Comparison of ENCODE assay signal across 29 cellular contexts in the genomic region with DNA sequence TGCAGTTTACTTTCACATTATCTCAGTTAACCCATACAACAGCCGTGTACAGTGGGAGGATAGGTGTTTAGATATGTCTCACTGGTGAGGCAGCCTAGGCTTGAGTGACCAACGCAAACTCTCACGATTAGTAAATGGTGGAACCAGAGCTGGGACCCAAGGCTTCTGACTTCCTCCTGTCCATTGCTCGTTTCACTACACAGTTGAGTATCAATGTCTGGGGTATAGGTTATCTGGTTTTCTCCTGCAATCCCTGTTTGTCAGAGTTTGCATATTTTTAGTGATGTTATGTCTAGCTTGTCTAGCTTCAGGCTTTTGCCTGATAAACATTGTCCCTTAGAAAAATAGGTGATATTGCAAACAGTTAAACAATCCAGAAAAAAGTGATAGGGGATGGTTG.
"Had no signal": no experiment of that assay in that cellular context is flagged by ENCODE, and none has a peak within 500 bp of the region (broad histone marks: within the 10 kb centered on the region; RNA-seq: fewer than 3 reads in every experiment).

No MANE protein-coding gene starts in this region.

- H3K4me1 Mint-ChIP-seq: central memory CD8-positive, alpha-beta T cell; immature natural killer cell; naive B cell; stimulated activated naive B cell treated with anti-CD40 and anti-IgM and Interleukin-4, amounts not matched to agents 10 μg/mL and 1 μg/mL and 100 μg/mL, for 72 hours had no signal

- H3K27ac Mint-ChIP-seq: activated CD8-positive, alpha-beta T cell treated with anti-CD3 and anti-CD28 coated beads, Interleukin-2, amount 10 ng/mL, durations not matched to agents 7 days and 5 days; activated naive CD8-positive, alpha-beta T cell; activated T-cell treated with anti-CD3 and anti-CD28 coated beads, Interleukin-2, amount 50 U/mL, for 24 hours; activated T-helper 2 cell treated with anti-CD3 and anti-CD28 coated beads, Interferon-gamma antibody, Interleukin-2, Interleukin-4, amounts not matched to agents 10 μg/mL and 5 μg/mL and 100 μg/mL, durations not matched to agents 14 hours and 24 hours and 36 hours; effector memory CD8-positive, alpha-beta T cell; immature natural killer cell; progenitor cell of endocrine pancreas; stimulated activated naive B cell treated with anti-CD40 and anti-IgM and Interleukin-4, amounts not matched to agents 10 μg/mL and 1 μg/mL and 100 μg/mL, for 72 hours had no signal

- H2AFZ ChIP-seq: hepatocyte had no signal

- H3K4me2 ChIP-seq: hepatocyte, smooth muscle cell had no signal

- H3K79me2 ChIP-seq: hepatocyte had no signal

- H3K9me3 ChIP-seq: adrenal gland, ascending aorta, esophagus muscularis mucosa, sigmoid colon had no signal

- H3K27ac ChIP-seq: adrenal gland, ascending aorta, esophagus muscularis mucosa, hepatocyte, sigmoid colon had no signal

- DNase-seq: activated CD4-positive, alpha-beta T cell treated with anti-CD3 and anti-CD28 coated beads for 1 hour; activated CD4-positive, alpha-beta T cell treated with anti-CD3 and anti-CD28 coated beads, Interleukin-2, amount 50 U/mL, for 1 hour; activated CD8-positive, alpha-beta T cell treated with anti-CD3 and anti-CD28 coated beads, Interleukin-2, amount 10 ng/mL, durations not matched to agents 7 days and 5 days; activated naive CD4-positive, alpha-beta T cell; activated T-cell treated with anti-CD3 and anti-CD28 coated beads, Interleukin-2, amount 50 U/mL, for 24 hours; adrenal gland; dorsolateral prefrontal cortex; effector memory CD8-positive, alpha-beta T cell; glutamatergic neuron; immature natural killer cell; naive B cell; occipital lobe; retina; sigmoid colon; stimulated activated CD4-positive, alpha-beta T cell treated with anti-CD3 and anti-CD28 coated beads, Interleukin-15, amount 100 ng/mL, for 24 hours; stimulated activated naive B cell treated with anti-CD40 and anti-IgM and Interleukin-4, amounts not matched to agents 10 μg/mL and 1 μg/mL and 100 μg/mL, for 72 hours; T-helper 9 cell had no signal

- H3K4me3 ChIP-seq: adrenal gland, ascending aorta, dorsolateral prefrontal cortex, esophagus muscularis mucosa, hepatocyte, lung, sigmoid colon, smooth muscle cell had no signal

- H3K27me3 ChIP-seq: adrenal gland, ascending aorta, dorsolateral prefrontal cortex, esophagus muscularis mucosa, hepatocyte, sigmoid colon had no signal

- H3K9me3 Mint-ChIP-seq: activated T-cell treated with anti-CD3 and anti-CD28 coated beads, Interleukin-2, amount 50 U/mL, for 24 hours; activated T-helper 2 cell treated with anti-CD3 and anti-CD28 coated beads, Interferon-gamma antibody, Interleukin-2, Interleukin-4, amounts not matched to agents 10 μg/mL and 5 μg/mL and 100 μg/mL, durations not matched to agents 14 hours and 24 hours and 36 hours; central memory CD8-positive, alpha-beta T cell; effector memory CD8-positive, alpha-beta T cell; immature natural killer cell; naive B cell; stimulated activated naive B cell treated with anti-CD40 and anti-IgM and Interleukin-4, amounts not matched to agents 10 μg/mL and 1 μg/mL and 100 μg/mL, for 72 hours had no signal

- ATAC-seq: activated CD8-positive, alpha-beta T cell treated with anti-CD3 and anti-CD28 coated beads, Interleukin-2, amount 10 ng/mL, durations not matched to agents 7 days and 5 days; effector memory CD8-positive, alpha-beta T cell; left lobe of liver had no signal

- H3K4me3 Mint-ChIP-seq: activated CD8-positive, alpha-beta T cell treated with anti-CD3 and anti-CD28 coated beads, Interleukin-2, amount 10 ng/mL, durations not matched to agents 7 days and 5 days; activated naive CD8-positive, alpha-beta T cell; activated T-cell treated with anti-CD3 and anti-CD28 coated beads, Interleukin-2, amount 50 U/mL, for 24 hours; central memory CD8-positive, alpha-beta T cell; effector memory CD8-positive, alpha-beta T cell; immature natural killer cell; naive B cell; stimulated activated naive B cell treated with anti-CD40 and anti-IgM and Interleukin-4, amounts not matched to agents 10 μg/mL and 1 μg/mL and 100 μg/mL, for 72 hours had no signal

- H3K27me3 Mint-ChIP-seq: activated naive CD8-positive, alpha-beta T cell; activated T-cell treated with anti-CD3 and anti-CD28 coated beads, Interleukin-2, amount 50 U/mL, for 24 hours; central memory CD8-positive, alpha-beta T cell; effector memory CD8-positive, alpha-beta T cell; naive B cell; progenitor cell of endocrine pancreas; stimulated activated naive B cell treated with anti-CD40 and anti-IgM and Interleukin-4, amounts not matched to agents 10 μg/mL and 1 μg/mL and 100 μg/mL, for 72 hours had no signal

- H3K4me1 ChIP-seq: adrenal gland, ascending aorta, sigmoid colon had no signal

- FAIRE-seq: colon, frontal cortex had no signal
